17 cellular contexts compared by ENCODE assay signal in the genomic region with DNA sequence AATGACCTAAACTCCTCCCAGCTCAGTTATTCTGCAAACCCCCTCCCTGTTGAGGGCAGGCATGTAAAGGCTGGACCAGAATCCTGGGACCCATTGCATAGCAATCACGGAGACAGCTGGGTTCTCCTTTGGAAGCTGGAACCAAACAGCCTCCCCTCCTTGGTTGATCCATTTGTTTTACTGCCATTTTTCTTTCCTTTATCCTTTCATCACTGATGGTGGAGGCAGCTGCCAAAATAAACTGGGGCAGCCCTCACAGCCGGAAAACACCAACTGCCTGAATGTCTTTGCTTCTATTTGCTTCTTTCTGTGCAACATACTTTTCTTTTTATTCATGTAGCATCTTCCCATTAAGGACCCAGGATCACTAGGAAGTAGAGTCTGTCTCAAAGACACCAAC.
DNase-seq lines count a peak whose midpoint lies in the region; TF ChIP-seq lines count a peak whose summit lies in the region.
"Had no signal": no experiment of that assay in that cellular context is flagged by ENCODE, and none has a peak within 500 bp of the region (broad histone marks: within the 10 kb centered on the region; RNA-seq: fewer than 3 reads in every experiment).

No MANE protein-coding gene starts in this region.

- H3K4me1 Mint-ChIP-seq in mesothelial cell of epicardium: peaks cover 2% of the 10 kb centered on the region

- H3K36me3 Mint-ChIP-seq in mesothelial cell of epicardium: no peaks in the 10 kb centered on the region

- no peak overlapping the region for H3K4me3 ChIP-seq in HAP-1

- H3K27me3 Mint-ChIP-seq in mesothelial cell of epicardium (ENCODE audit: low read depth): peaks cover 42% of the 10 kb centered on the region

- no peak overlapping the region for H3K4me3 Mint-ChIP-seq in mesothelial cell of epicardium
- H3K4me3 Mint-ChIP-seq: CD4-positive, alpha-beta T cell had no signal

- 0 out of 2 replicates have a peak, but pooled peaks cover 4% of the 10 kb centered on the region for H3K9me3 ChIP-seq in HAP-1
- H3K9me3 ChIP-seq: Caco-2 had no signal

- in situ Hi-C loops in HAP-1 (cut with MboI; ENCODE audit: low sequenced_read_pairs): no loop called here

- peaks cover 12% of the 10 kb centered on the region for H3K27me3 ChIP-seq in HAP-1 (ENCODE audit: low read depth)

- TF ChIP-seq CTCF in mesothelial cell of epicardium (IDR thresholded peaks at IDR 0.05; ENCODE audit: unreplicated experiment): no peak

- peak overlapping the region; percentile 56 for H3K27ac ChIP-seq in angular gyrus (ENCODE audit: low read depth, low read length)
- peak overlapping the region; percentile 60 for H3K27ac ChIP-seq in cingulate gyrus (ENCODE audit: low read depth, low read length)
- H3K27ac ChIP-seq: C4-2B had no signal

- H3K4me1 ChIP-seq in HAP-1: no peaks in the 10 kb centered on the region
- H3K4me1 ChIP-seq: Caco-2 had no signal

- H3K36me3 ChIP-seq in HAP-1 (replicated peaks): no peaks in the 10 kb centered on the region

- peaks cover 10% of the 10 kb centered on the region for H3K9me3 Mint-ChIP-seq in mesothelial cell of epicardium

- intact Hi-C loops in posterior vena cava (cut with DNase I): no loop called here

- DNase-seq in posterior vena cava (ENCODE audit: low spot score) (peak; percentile 11), HAP-1 (ENCODE audit: low spot score in 2 of 2) (no peak), KG1 (lab: John Stamatoyannopoulos, UW) (no peak), mesothelial cell of epicardium (ENCODE audit: low spot score in 2 of 2, unreplicated experiment in 2 of 2) (no peak)
- DNase-seq in activated naive CD4-positive, alpha-beta T cell treated with Interleukin-2 at 50 U/mL for 16 hours: no peak
- DNase-seq: ACHN; Caco-2; CD4-positive, alpha-beta T cell; DMS153; DMS79; GF-D8; GOT3; H7; IMR-90 had no signal

- H3K27ac Mint-ChIP-seq in mesothelial cell of epicardium: no peak overlapping the region
- H3K27ac Mint-ChIP-seq: CD4-positive, alpha-beta T cell had no signal
